In genomic region chr20:7935027-7935551, GRCh38 we compare ENCODE assay signal across 15 cellular contexts. TPM values are rescaled to one million over a fixed set of nuclear protein-coding genes. Genes with fewer than 3 reads are reported as not detected.
DNase-seq lines count a peak whose midpoint lies in the region; ATAC-seq, FAIRE-seq and TF ChIP-seq lines count a peak whose summit lies in the region.
"Had no signal": no experiment of that assay in that cellular context is flagged by ENCODE, and none has a peak within 500 bp of the region (broad histone marks: within the 10 kb centered on the region; RNA-seq: fewer than 3 reads in every experiment).

No MANE protein-coding gene starts in this region.

- peaks cover 0 to 2% of the 10 kb centered on the region in 2 donors for H3K9me3 Mint-ChIP-seq in stimulated activated naive B cell treated with anti-CD40 and anti-IgM and Interleukin-4, amounts not matched to agents 10 μg/mL and 1 μg/mL and 100 μg/mL, for 72 hours
- H3K9me3 Mint-ChIP-seq in activated CD8-positive, alpha-beta T cell treated with anti-CD3 and anti-CD28 coated beads, Interleukin-2, amount 10 ng/mL, durations not matched to agents 7 days and 5 days (ENCODE audit: insufficient read depth) = no peaks in the 10 kb centered on the region

- TF ChIP-seq POLR2A in HepG2 (IDR thresholded peaks at IDR 0.05; ENCODE audit: insufficient read depth in 1 of 2, low read depth in 2 of 2, low read length in 2 of 2) = no peak
- TF ChIP-seq POLR2A in right lobe of liver (IDR thresholded peaks at IDR 0.05) = no peak

- H3K4me3 ChIP-seq in HepG2 (replicated peaks in 1 of 3; ENCODE audit: insufficient read depth in 1 of 3, low read depth in 2 of 3, low read length in 3 of 3) (no peak overlapping the region), right lobe of liver (no peak overlapping the region)

- no peak for FAIRE-seq in HepG2 (lab: Jason Lieb, UNC)

- H3K9me3 ChIP-seq in HepG2 (ENCODE audit: low read length) = no peaks in the 10 kb centered on the region
- no peaks in the 10 kb centered on the region for H3K9me3 ChIP-seq in right lobe of liver

- H4K20me1 ChIP-seq in HepG2 (ENCODE audit: insufficient read depth, low read length) = no peaks in the 10 kb centered on the region

- in situ Hi-C loops in HepG2 (cut with HindIII; ENCODE audit: extremely low pct_ligation_motif_present, low pct_unique_long_range_greater_than_20kb) = loop anchor here (10.0 kb wide), 1 partner anchor 790 kb away; no protein-coding TSS in a partner anchor

- peak overlapping the region; percentile 20 for H2AFZ ChIP-seq in HepG2 (ENCODE audit: low read length)
- H2AFZ ChIP-seq: parathyroid adenoma had no signal

- intact Hi-C loops in HepG2 (cut with micrococcal nuclease; ENCODE audit: unreplicated experiment) = loop anchor here (10.0 kb wide), 1 partner anchor 1170 kb away; the partner anchor contains the start of gene BMP2
- intact Hi-C loops in right lobe of liver (cut with DNase I) = no loop called here

- H3K27ac ChIP-seq in HepG2 (ENCODE audit: extremely low read length, insufficient read depth, low read length) (no peak overlapping the region), right lobe of liver (peak overlapping the region in 1 of 3 donors; percentile 50)
- H3K27ac ChIP-seq: parathyroid adenoma had no signal

- H3K27me3 Mint-ChIP-seq in stimulated activated naive B cell treated with anti-CD40 and anti-IgM and Interleukin-4, amounts not matched to agents 10 μg/mL and 1 μg/mL and 100 μg/mL, for 72 hours = peaks cover 5 to 10% of the 10 kb centered on the region in 2 donors
- no peaks in the 10 kb centered on the region for H3K27me3 Mint-ChIP-seq in activated CD8-positive, alpha-beta T cell treated with anti-CD3 and anti-CD28 coated beads, Interleukin-2, amount 10 ng/mL, durations not matched to agents 7 days and 5 days (ENCODE audit: low read depth)

- WGBS in HepG2 (ENCODE audit: low lambda C conversion rate) = 53% methylated on average over 4 of the region's 4 CpGs
- 53% methylated on average over 4 of the region's 4 CpGs for WGBS in right lobe of liver (ENCODE audit: insufficient coverage, low coverage, low lambda C conversion rate, missing lambda C conversion rate)

- no peak for DNase-seq in HepG2 (ENCODE audit: low spot score)
- no peak for DNase-seq in right lobe of liver
- no peak for DNase-seq in stimulated activated naive B cell treated with anti-CD40 and anti-IgM and Interleukin-4, amounts not matched to agents 10 μg/mL and 1 μg/mL and 100 μg/mL, for 72 hours
- DNase-seq in SKM-1 (lab: John Stamatoyannopoulos, UW; ENCODE audit: unreplicated experiment) = no peak
- no peak for DNase-seq in NCI-H2196 treated with DMSO at 0.1 percent for 48 hours (lab: John Stamatoyannopoulos, UW; ENCODE audit: unreplicated experiment)
- no peak for DNase-seq in activated CD8-positive, alpha-beta T cell treated with anti-CD3 and anti-CD28 coated beads, Interleukin-2, amount 10 ng/mL, durations not matched to agents 7 days and 5 days
- DNase-seq: 8988T; activated effector memory CD4-positive, alpha-beta T cell treated with Interleukin-2 at 50 U/mL for 16 hours; GOT3; NCI-H2227 treated with DMSO at 0.1 percent for 48 hours; T-helper 2 cell had no signal

- peaks cover 14% of the 10 kb centered on the region for H3K4me1 ChIP-seq in HepG2 (ENCODE audit: insufficient read depth, low read length)
- peaks cover 0 to 24% (median 9%) of the 10 kb centered on the region in 4 donors for H3K4me1 ChIP-seq in right lobe of liver
- H3K4me1 ChIP-seq: parathyroid adenoma had no signal

- no peak for TF ChIP-seq CTCF in HepG2 (CRISPR knock-in tag; IDR thresholded peaks at IDR 0.05)
- TF ChIP-seq CTCF in right lobe of liver (IDR thresholded peaks at IDR 0.05) = no peak

- ATAC-seq in HepG2 (no peak), right lobe of liver (no peak), GM21526 (IDR thresholded peaks at IDR 0.05; ENCODE audit: low FRiP score, unreplicated experiment) (peak; percentile 72), HG03520 (IDR thresholded peaks at IDR 0.05; ENCODE audit: unreplicated experiment) (peak; percentile 66)
- peak; percentile 29 to 59 for ATAC-seq in stimulated activated naive B cell treated with anti-CD40 and anti-IgM and Interleukin-4, amounts not matched to agents 10 μg/mL and 1 μg/mL and 100 μg/mL, for 72 hours (replicated peaks)
- ATAC-seq in activated CD8-positive, alpha-beta T cell treated with anti-CD3 and anti-CD28 coated beads, Interleukin-2, amount 10 ng/mL, durations not matched to agents 7 days and 5 days = no peak

- H3K36me3 Mint-ChIP-seq in stimulated activated naive B cell treated with anti-CD40 and anti-IgM and Interleukin-4, amounts not matched to agents 10 μg/mL and 1 μg/mL and 100 μg/mL, for 72 hours = no peaks in the 10 kb centered on the region
- no peaks in the 10 kb centered on the region for H3K36me3 Mint-ChIP-seq in activated CD8-positive, alpha-beta T cell treated with anti-CD3 and anti-CD28 coated beads, Interleukin-2, amount 10 ng/mL, durations not matched to agents 7 days and 5 days (ENCODE audit: low read depth)

- H3K4me2 ChIP-seq in HepG2 (ENCODE audit: low read depth, low read length) = no peak overlapping the region

- H3K27me3 ChIP-seq in HepG2 (ENCODE audit: control insufficient read depth in 1 of 2, insufficient read depth in 2 of 2, low read length in 2 of 2) (no peaks in the 10 kb centered on the region), right lobe of liver (no peaks in the 10 kb centered on the region)

- TF ChIP-seq RAD21 in HepG2 (CRISPR knock-in tag; IDR thresholded peaks at IDR 0.05) = no peak

- POLR2A ChIA-PET in HepG2 (lab: Yijun Ruan, JAX) = no interaction called here
- POLR2A ChIA-PET in activated CD8-positive, alpha-beta T cell treated with anti-CD3 and anti-CD28 coated beads, Interleukin-2, amount 10 ng/mL, durations not matched to agents 7 days and 5 days (lab: Charles Lee) = no interaction called here

- peak overlapping the region; percentile 7 to 46 for H3K4me3 Mint-ChIP-seq in stimulated activated naive B cell treated with anti-CD40 and anti-IgM and Interleukin-4, amounts not matched to agents 10 μg/mL and 1 μg/mL and 100 μg/mL, for 72 hours
- no peak overlapping the region for H3K4me3 Mint-ChIP-seq in activated CD8-positive, alpha-beta T cell treated with anti-CD3 and anti-CD28 coated beads, Interleukin-2, amount 10 ng/mL, durations not matched to agents 7 days and 5 days

- H3K4me1 Mint-ChIP-seq in stimulated activated naive B cell treated with anti-CD40 and anti-IgM and Interleukin-4, amounts not matched to agents 10 μg/mL and 1 μg/mL and 100 μg/mL, for 72 hours = peaks cover 12 to 20% of the 10 kb centered on the region in 2 donors
- H3K4me1 Mint-ChIP-seq in activated CD8-positive, alpha-beta T cell treated with anti-CD3 and anti-CD28 coated beads, Interleukin-2, amount 10 ng/mL, durations not matched to agents 7 days and 5 days (ENCODE audit: low read depth) = no peaks in the 10 kb centered on the region

- no peak overlapping the region for H3K27ac Mint-ChIP-seq in stimulated activated naive B cell treated with anti-CD40 and anti-IgM and Interleukin-4, amounts not matched to agents 10 μg/mL and 1 μg/mL and 100 μg/mL, for 72 hours
- H3K27ac Mint-ChIP-seq in activated CD8-positive, alpha-beta T cell treated with anti-CD3 and anti-CD28 coated beads, Interleukin-2, amount 10 ng/mL, durations not matched to agents 7 days and 5 days = no peak overlapping the region

- CTCF ChIA-PET in HepG2 (lab: Yijun Ruan, JAX; ENCODE audit: low intra/inter-chr PET ratio, low total read pairs) = interaction anchor here (3.1 kb wide), 1 partner anchor 787 kb away, joined by 33 read pairs; no protein-coding TSS in a partner anchor
- CTCF ChIA-PET in activated CD8-positive, alpha-beta T cell treated with anti-CD3 and anti-CD28 coated beads, Interleukin-2, amount 10 ng/mL, durations not matched to agents 7 days and 5 days (lab: Charles Lee) = interaction anchor here (5.0 kb wide), 1 partner anchor 787 kb away, joined by 82 read pairs; no protein-coding TSS in a partner anchor

- BruUV-seq in HepG2 (replicated peaks; lab: Mats Ljungman, UMichigan) = no TSS peak

- TF ChIP-seq EP300 in HepG2 (IDR thresholded peaks at IDR 0.05; ENCODE audit: low read depth in 2 of 2, low read length in 2 of 2) (no peak), HepG2 (CRISPR knock-in tag; IDR thresholded peaks at IDR 0.05; ENCODE audit: borderline replicate concordance) (no peak)

- no peaks in the 10 kb centered on the region for H3K79me2 ChIP-seq in HepG2 (ENCODE audit: insufficient read depth, low read length)
- H3K79me2 ChIP-seq: parathyroid adenoma had no signal

- H3K36me3 ChIP-seq in HepG2 (replicated peaks in 1 of 2; ENCODE audit: control insufficient read depth in 1 of 2, insufficient read depth in 2 of 2, low read length in 2 of 2) = no peaks in the 10 kb centered on the region
- peaks cover 0 to 43% (median 19%) of the 10 kb centered on the region in 4 donors for H3K36me3 ChIP-seq in right lobe of liver

- H3K9ac ChIP-seq in HepG2 (ENCODE audit: insufficient read depth, low read depth, low read length) = no peak overlapping the region
- H3K9ac ChIP-seq: parathyroid adenoma had no signal

RNA-seq across cellular contexts. Expression of gene HAO1, which starts 5.2 kb away (rescaled TPM):
- total RNA-seq in HepG2 (2016; rRNA removed; fragmentation: Illumina TruSeq; extraction: Trizol) (not detected in 2 replicates), right lobe of liver (100 to 1,000 TPM; 132 to 243 (median 171) TPM)
- not detected in 2 replicates for total RNA-seq in HepG2 (2016; cell fraction: cytosol; rRNA removed; fragmentation: Illumina TruSeq; extraction: Trizol; ENCODE audit: low read depth)
- total RNA-seq in HepG2 (2016; cell fraction: insoluble cytoplasmic fraction; rRNA removed; fragmentation: Illumina TruSeq; extraction: Trizol) = not detected in 2 replicates
- total RNA-seq in HepG2 (2016; cell fraction: membrane; rRNA removed; fragmentation: Illumina TruSeq; extraction: Trizol) = not detected in 2 replicates
- total RNA-seq in HepG2 (2016; cell fraction: nucleus; rRNA removed; fragmentation: Illumina TruSeq; extraction: Trizol) = not detected in 2 replicates
- polyA plus RNA-seq in HepG2 (2011; rRNA removed) = 0.03 TPM in 1 of 2 replicates, not detected in the other
- polyA plus RNA-seq in HepG2 (2011; cell fraction: cytosol; rRNA removed) = not detected in 2 replicates
- polyA plus RNA-seq in HepG2 (2011; cell fraction: nucleus; rRNA removed) = not detected in 2 replicates
- not detected in 2 replicates for polyA plus RNA-seq in HepG2 (2012)
- not detected in 2 replicates for polyA plus RNA-seq in HepG2 (2016; cell fraction: cytosol; fragmentation: Illumina TruSeq; extraction: Trizol; ENCODE audit: low read depth)
- polyA plus RNA-seq in HepG2 (2016; cell fraction: insoluble cytoplasmic fraction; fragmentation: Illumina TruSeq; extraction: Trizol; ENCODE audit: low read depth) = not detected in 2 replicates
- polyA plus RNA-seq in HepG2 (2016; cell fraction: membrane; fragmentation: Illumina TruSeq; extraction: Trizol; ENCODE audit: low read depth) = not detected in 2 replicates
- polyA plus RNA-seq in HepG2 (2016; cell fraction: nucleus; fragmentation: Illumina TruSeq; extraction: Trizol; ENCODE audit: insufficient read depth, low read depth) = not detected in 2 replicates
- not detected in 2 replicates for polyA minus RNA-seq in HepG2 (2011; rRNA and poly(A)+ RNA removed; ENCODE audit: low replicate concordance)
- not detected in 2 replicates for polyA minus RNA-seq in HepG2 (2011; cell fraction: cytosol; rRNA and poly(A)+ RNA removed)
- not detected in 2 replicates for polyA minus RNA-seq in HepG2 (2011; cell fraction: nucleus; rRNA and poly(A)+ RNA removed)
- total RNA-seq in activated CD8-positive, alpha-beta T cell treated with anti-CD3 and anti-CD28 coated beads, Interleukin-2, amount 10 ng/mL, durations not matched to agents 7 days and 5 days = not detected
- total RNA-seq: urinary bladder had no signal

Comparison
In these comparisons a context has a peak if more than half of its experiments do, and no peak if none do; other contexts are left out.
1. RNA of gene HAO1, which starts 5.2 kb away (total RNA-seq): 132 to 243 TPM in right lobe of liver; not detected in HepG2 and not detected in activated CD8-positive, alpha-beta T cell treated with anti-CD3 and anti-CD28 coated beads, Interleukin-2, amount 10 ng/mL, durations not matched to agents 7 days and 5 days; every median in the first group is over 100 times any median in the second.
2. ATAC-seq: peak in GM21526 (single experiment), HG03520 (single experiment) and stimulated activated naive B cell treated with anti-CD40 and anti-IgM and Interleukin-4, amounts not matched to agents 10 μg/mL and 1 μg/mL and 100 μg/mL, for 72 hours (2 of 2); none in HepG2 (single experiment), right lobe of liver (0 of 4) and activated CD8-positive, alpha-beta T cell treated with anti-CD3 and anti-CD28 coated beads, Interleukin-2, amount 10 ng/mL, durations not matched to agents 7 days and 5 days (single experiment).